Comparison of ENCODE assay signal across 23 cellular contexts in genomic region chr2:38818565-38818964, GRCh38.
"Had no signal": no experiment of that assay in that cellular context is flagged by ENCODE, and none has a peak within 500 bp of the region (broad histone marks: within the 10 kb centered on the region; RNA-seq: fewer than 3 reads in every experiment).

No MANE protein-coding gene starts in this region.

- H3K9me3 Mint-ChIP-seq: memory B cell; mesothelial cell of epicardium; natural killer cell; neural progenitor cell; stimulated activated effector memory CD8-positive, alpha-beta T cell treated with anti-CD3 and anti-CD28 coated beads, Interleukin-12 subunit alpha, Interleukin-12 subunit beta, amount 100 ng/mL, for 72 hours; type B pancreatic cell had no signal

- H3K4me1 ChIP-seq: esophagus muscularis mucosa, gastrocnemius medialis, lower lobe of right lung, neural progenitor cell, right atrium auricular region, suprapubic skin, thyroid gland, uterus had no signal

- H3K27ac ChIP-seq: epithelial cell of prostate, esophagus muscularis mucosa, gastrocnemius medialis, lower lobe of right lung, neural progenitor cell, ovary, right atrium auricular region, suprapubic skin, thyroid gland, uterus had no signal

- FAIRE-seq: kidney had no signal

- H3K4me3 ChIP-seq: esophagus muscularis mucosa, gastrocnemius medialis, lower lobe of right lung, neural progenitor cell, ovary, right atrium auricular region, smooth muscle cell, suprapubic skin, thyroid gland, uterus had no signal

- ATAC-seq: gastrocnemius medialis; left cardiac atrium; lower lobe of right lung; natural killer cell; stimulated activated effector memory CD8-positive, alpha-beta T cell treated with anti-CD3 and anti-CD28 coated beads, Interleukin-12 subunit alpha, Interleukin-12 subunit beta, amount 100 ng/mL, for 72 hours; stimulated activated naive CD8-positive, alpha-beta T cell treated with anti-CD3 and anti-CD28 coated beads, Interleukin-15, Interleukin-2, amounts not matched to agents 100 U/mL and 50 U/mL, for 24 hours had no signal

- H3K9me3 ChIP-seq: esophagus muscularis mucosa, gastrocnemius medialis, lower lobe of right lung, ovary, right atrium auricular region, suprapubic skin, thyroid gland, uterus had no signal

- DNase-seq: effector memory CD4-positive, alpha-beta T cell; gastrocnemius medialis; kidney; left cardiac atrium; lower lobe of right lung; natural killer cell; nucleus accumbens; ovary; stimulated activated CD4-positive, alpha-beta T cell treated with anti-CD3 and anti-CD28 coated beads, Interleukin-2, amount 100 ng/mL, for 48 hours; stimulated activated CD8-positive, alpha-beta memory T cell treated with anti-CD3 and anti-CD28 coated beads, Interleukin-4, amount 100 ng/mL, for 48 hours; stimulated activated naive CD8-positive, alpha-beta T cell treated with anti-CD3 and anti-CD28 coated beads, Interleukin-15, Interleukin-2, amounts not matched to agents 100 U/mL and 50 U/mL, for 24 hours; thyroid gland; uterus had no signal

- H3K4me2 ChIP-seq: neural progenitor cell, smooth muscle cell had no signal

- H3K4me1 Mint-ChIP-seq: memory B cell; mesothelial cell of epicardium; natural killer cell; neural progenitor cell; stimulated activated effector memory CD8-positive, alpha-beta T cell treated with anti-CD3 and anti-CD28 coated beads, Interleukin-12 subunit alpha, Interleukin-12 subunit beta, amount 100 ng/mL, for 72 hours had no signal

- H3K27ac Mint-ChIP-seq: memory B cell; mesothelial cell of epicardium; natural killer cell; neural progenitor cell; stimulated activated effector memory CD8-positive, alpha-beta T cell treated with anti-CD3 and anti-CD28 coated beads, Interleukin-12 subunit alpha, Interleukin-12 subunit beta, amount 100 ng/mL, for 72 hours; type B pancreatic cell had no signal

- H3K4me3 Mint-ChIP-seq: memory B cell; mesothelial cell of epicardium; natural killer cell; neural progenitor cell; stimulated activated effector memory CD8-positive, alpha-beta T cell treated with anti-CD3 and anti-CD28 coated beads, Interleukin-12 subunit alpha, Interleukin-12 subunit beta, amount 100 ng/mL, for 72 hours; type B pancreatic cell had no signal

- H3K27me3 Mint-ChIP-seq: memory B cell, type B pancreatic cell had no signal
